24 cellular contexts compared by ENCODE assay signal in genomic region chr1:220321758-220322157, GRCh38. TPM values are rescaled to one million over a fixed set of nuclear protein-coding genes. Genes with fewer than 3 reads are reported as not detected.
DNase-seq lines count a peak whose midpoint lies in the region; ATAC-seq, FAIRE-seq and TF ChIP-seq lines count a peak whose summit lies in the region.
"Had no signal": no experiment of that assay in that cellular context is flagged by ENCODE, and none has a peak within 500 bp of the region (broad histone marks: within the 10 kb centered on the region; RNA-seq: fewer than 3 reads in every experiment).

No MANE protein-coding gene starts in this region.

- no peak overlapping the region for H3K4me3 ChIP-seq in A549
- no peak overlapping the region for H3K4me3 ChIP-seq in HCT116 (replicated peaks in 1 of 2; ENCODE audit: low read depth in 1 of 2, low read length in 2 of 2)
- no peak overlapping the region for H3K4me3 ChIP-seq in K562
- no peak overlapping the region for H3K4me3 ChIP-seq in heart right ventricle
- H3K4me3 ChIP-seq: PC-9, SJCRH30 had no signal

- H3K9me3 ChIP-seq in A549 (no peaks in the 10 kb centered on the region), HCT116 (ENCODE audit: control insufficient read depth in 1 of 2, insufficient read depth in 1 of 2, low read depth in 1 of 2, low read length in 2 of 2) (no peaks in the 10 kb centered on the region), K562 (replicated peaks; ENCODE audit: control insufficient read depth, insufficient read depth, low read depth, low read length) (no peaks in the 10 kb centered on the region), heart right ventricle (no peaks in the 10 kb centered on the region)
- H3K9me3 ChIP-seq: Caco-2, SJCRH30 had no signal

- BruUV-seq in HCT116 (replicated peaks; lab: Mats Ljungman, UMichigan) = no TSS peak
- no TSS peak for BruUV-seq in K562 (replicated peaks; lab: Mats Ljungman, UMichigan)

- DNase-seq in A549 (ENCODE audit: low read depth in 1 of 2, low spot score in 1 of 2) = peak in 1 of 2 experiments; percentile 35
- no peak for DNase-seq in HCT116 (ENCODE audit: low read depth, low spot score)
- DNase-seq in K562 (ENCODE audit: extremely low read depth in 1 of 4, low spot score in 3 of 4) = peak in 2 of 4 experiments; percentile 20 to 29
- DNase-seq in natural killer cell treated with Interleukin-12 subunit alpha and Interleukin-12 subunit beta and Interleukin-15 and Interleukin-18, amount 100 ng/mL, for 72 hours (ENCODE audit: low spot score) = no peak
- DNase-seq in nephron progenitor cell = no peak
- no peak for DNase-seq in heart right ventricle
- no peak for DNase-seq in NCI-H128 (lab: John Stamatoyannopoulos, UW; ENCODE audit: unreplicated experiment)
- DNase-seq: Caco-2; CD8-positive, alpha-beta T cell; DND-41; Karpas-422; NCI-H1105; NCI-H146; NCI-H1930; NCI-H446; NCI-H524 treated with DMSO at 0.1 percent for 48 hours; NCI-H774; PC-9; SJCRH30 had no signal

- POLR2A ChIA-PET in A549 (lab: Yijun Ruan, JAX) (no interaction called here), HCT116 (lab: Charles Lee) (no interaction called here), K562 (lab: Yijun Ruan, JAX) (no interaction called here)

- H3K9me1 ChIP-seq in K562 (ENCODE audit: control insufficient read depth, insufficient read depth, low read length) = no peaks in the 10 kb centered on the region

- H3K4me3 Mint-ChIP-seq in natural killer cell treated with Interleukin-12 subunit alpha and Interleukin-12 subunit beta and Interleukin-15 and Interleukin-18, amount 100 ng/mL, for 72 hours = no peak overlapping the region
- no peak overlapping the region for H3K4me3 Mint-ChIP-seq in nephron progenitor cell
- H3K4me3 Mint-ChIP-seq: CD8-positive, alpha-beta T cell had no signal

- H3K4me1 Mint-ChIP-seq in natural killer cell treated with Interleukin-12 subunit alpha and Interleukin-12 subunit beta and Interleukin-15 and Interleukin-18, amount 100 ng/mL, for 72 hours (ENCODE audit: low read depth in 2 of 2) = no peaks in the 10 kb centered on the region
- H3K4me1 Mint-ChIP-seq in nephron progenitor cell = no peaks in the 10 kb centered on the region

- TF ChIP-seq POLR2A in A549 (IDR thresholded peaks at IDR 0.05; ENCODE audit: low read length) (no peak), HCT116 (IDR thresholded peaks at IDR 0.05; ENCODE audit: borderline replicate concordance, extremely low read depth, insufficient read depth, insufficient read length) (no peak), K562 (conservative IDR thresholded peaks at IDR 0.05) (no peak)

- H3K9me2 ChIP-seq in HCT116 (ENCODE audit: insufficient read depth) = no peaks in the 10 kb centered on the region

- no peaks in the 10 kb centered on the region for H3K36me3 Mint-ChIP-seq in natural killer cell treated with Interleukin-12 subunit alpha and Interleukin-12 subunit beta and Interleukin-15 and Interleukin-18, amount 100 ng/mL, for 72 hours
- H3K36me3 Mint-ChIP-seq in nephron progenitor cell (ENCODE audit: low read depth) = no peaks in the 10 kb centered on the region
- H3K36me3 Mint-ChIP-seq: CD8-positive, alpha-beta T cell had no signal

- no peak overlapping the region for H3K4me2 ChIP-seq in A549
- H3K4me2 ChIP-seq in HCT116 (ENCODE audit: low read length) = no peak overlapping the region
- no peak overlapping the region for H3K4me2 ChIP-seq in K562 (ENCODE audit: insufficient read depth, low read length)
- H3K4me2 ChIP-seq: PC-9 had no signal

- TF ChIP-seq RAD21 in A549 (conservative IDR thresholded peaks at IDR 0.05 in 1 of 2, IDR thresholded peaks at IDR 0.05 in 1 of 2) (no peak), HCT116 (IDR thresholded peaks at IDR 0.05; ENCODE audit: low read depth) (0 out of 2 replicates have a peak, but pooled peaks have one; percentile 15), K562 (CRISPR knock-in tag; conservative IDR thresholded peaks at IDR 0.05 in 1 of 2, IDR thresholded peaks at IDR 0.05 in 1 of 2) (peak; percentile 28 to 70)

- H3K9ac ChIP-seq in HCT116 (ENCODE audit: low read length) (no peak overlapping the region), K562 (ENCODE audit: insufficient read depth in 1 of 2, low read depth in 2 of 2, low read length in 2 of 2) (no peak overlapping the region)

- no peak overlapping the region for H3K27ac Mint-ChIP-seq in natural killer cell treated with Interleukin-12 subunit alpha and Interleukin-12 subunit beta and Interleukin-15 and Interleukin-18, amount 100 ng/mL, for 72 hours
- no peak overlapping the region for H3K27ac Mint-ChIP-seq in nephron progenitor cell
- H3K27ac Mint-ChIP-seq: CD8-positive, alpha-beta T cell had no signal

- H3K36me3 ChIP-seq in HCT116 (ENCODE audit: control insufficient read depth in 1 of 2, insufficient read depth in 2 of 2, low read length in 2 of 2) (no peaks in the 10 kb centered on the region), K562 (ENCODE audit: control insufficient read depth, insufficient read depth, low read length) (no peaks in the 10 kb centered on the region), heart right ventricle (no peaks in the 10 kb centered on the region)
- H3K36me3 ChIP-seq: SJCRH30 had no signal

- peak; percentile 37 to 68; a peak in 3 of 6 replicates for ATAC-seq in A549
- ATAC-seq in HCT116 = no peak
- peak; percentile 81 for ATAC-seq in K562
- ATAC-seq in natural killer cell treated with Interleukin-12 subunit alpha and Interleukin-12 subunit beta and Interleukin-15 and Interleukin-18, amount 100 ng/mL, for 72 hours = peak; percentile 20 to 52
- no peak for ATAC-seq in heart right ventricle
- ATAC-seq: CD8-positive, alpha-beta T cell; Right ventricle myocardium inferior had no signal

- H3K27ac ChIP-seq in A549 = no peak overlapping the region
- no peak overlapping the region for H3K27ac ChIP-seq in HCT116 (ENCODE audit: low read depth, low read length)
- H3K27ac ChIP-seq in K562 (ENCODE audit: extremely low read depth, low read depth, low read length) = no peak overlapping the region
- H3K27ac ChIP-seq in heart right ventricle = no peak overlapping the region
- H3K27ac ChIP-seq: C4-2B, HL-60, PC-9, SJCRH30 had no signal

- WGBS in A549 (ENCODE audit: missing lambda C conversion rate) = 66% methylated on average over 6 of the region's 6 CpGs
- 1% methylated on average over 6 of the region's 6 CpGs for WGBS in K562 (ENCODE audit: insufficient coverage, low coverage, missing lambda C conversion rate)
- 91 to 92% methylated on average over 6 of the region's 6 CpGs for WGBS in heart right ventricle, 2 donors

- peaks cover 4 to 37% of the 10 kb centered on the region in 2 donors for H3K27me3 Mint-ChIP-seq in natural killer cell treated with Interleukin-12 subunit alpha and Interleukin-12 subunit beta and Interleukin-15 and Interleukin-18, amount 100 ng/mL, for 72 hours
- H3K27me3 Mint-ChIP-seq in nephron progenitor cell (ENCODE audit: low read depth, poor library complexity) = peaks cover 14% of the 10 kb centered on the region

- TF ChIP-seq CTCF in A549 (IDR thresholded peaks at IDR 0.05) = no peak
- no peak for TF ChIP-seq CTCF in HCT116 (IDR thresholded peaks at IDR 0.05 in 2 of 3, conservative IDR thresholded peaks at IDR 0.05 in 1 of 3; ENCODE audit: borderline replicate concordance in 1 of 3, insufficient read depth in 1 of 3, low read depth in 2 of 3, low read length in 2 of 3)
- peak; percentile 28 to 53 (median 32); a peak in 4 of 6 replicates for TF ChIP-seq CTCF in K562 (IDR thresholded peaks at IDR 0.05 in 2 of 3, conservative IDR thresholded peaks at IDR 0.05 in 1 of 3; ENCODE audit: insufficient read depth in 2 of 3, low read depth in 1 of 3, low read length in 3 of 3)
- TF ChIP-seq CTCF in nephron progenitor cell (IDR thresholded peaks at IDR 0.05) = no peak
- TF ChIP-seq CTCF in heart right ventricle (IDR thresholded peaks at IDR 0.05) = no peak

- in situ Hi-C loops in K562 (cut with MboI) = no loop called here

- FAIRE-seq in A549 (lab: Jason Lieb, UNC) (no peak), K562 (lab: Jason Lieb, UNC) (peak; percentile 32)
- FAIRE-seq: GM19239, H54 had no signal

- H4K20me1 ChIP-seq in HCT116 (ENCODE audit: insufficient read depth) (no peaks in the 10 kb centered on the region), K562 (replicated peaks; ENCODE audit: control insufficient read depth, insufficient read depth, low read length) (no peaks in the 10 kb centered on the region)

- no peaks in the 10 kb centered on the region for H3K79me2 ChIP-seq in HCT116 (ENCODE audit: insufficient read depth, low read length)
- no peaks in the 10 kb centered on the region for H3K79me2 ChIP-seq in K562 (ENCODE audit: control insufficient read depth, insufficient read depth, low read length)

- TF ChIP-seq EP300 in A549 (IDR thresholded peaks at IDR 0.05) (no peak), K562 (IDR thresholded peaks at IDR 0.05; ENCODE audit: low read length) (no peak)

- H2AFZ ChIP-seq in HCT116 (ENCODE audit: low read depth, low read length, poor library complexity, severe bottlenecking) (no peak overlapping the region), K562 (ENCODE audit: low read depth, low read length) (no peak overlapping the region)
- H2AFZ ChIP-seq: PC-9 had no signal

- RAD21 ChIA-PET in HCT116 (lab: Charles Lee; ENCODE audit: low non-redundant PET in 1 of 2, low total read pairs in 2 of 2, uncharacterized antibody in 2 of 2, unreplicated experiment in 2 of 2) = no interaction called here

- CTCF ChIA-PET in A549 (lab: Yijun Ruan, JAX) (no interaction called here), HCT116 (lab: Charles Lee) (no interaction called here), K562 (lab: Yijun Ruan, JAX; ENCODE audit: low intra/inter-chr PET ratio) (no interaction called here)

- H3K4me1 ChIP-seq in A549 (no peaks in the 10 kb centered on the region), HCT116 (ENCODE audit: control insufficient read depth in 1 of 2, insufficient read depth in 2 of 2, low read length in 2 of 2) (no peaks in the 10 kb centered on the region), K562 (replicated peaks in 1 of 2; ENCODE audit: control insufficient read depth in 2 of 2, insufficient read depth in 2 of 2, low read length in 2 of 2) (no peaks in the 10 kb centered on the region), heart right ventricle (peaks cover 0 to 20% (median 0%) of the 10 kb centered on the region in 9 donors)
- H3K4me1 ChIP-seq: Caco-2, SJCRH30 had no signal

- H3K9me3 Mint-ChIP-seq in natural killer cell treated with Interleukin-12 subunit alpha and Interleukin-12 subunit beta and Interleukin-15 and Interleukin-18, amount 100 ng/mL, for 72 hours = no peaks in the 10 kb centered on the region
- no peaks in the 10 kb centered on the region for H3K9me3 Mint-ChIP-seq in nephron progenitor cell
- H3K9me3 Mint-ChIP-seq: CD8-positive, alpha-beta T cell had no signal

- no peaks in the 10 kb centered on the region for H3K27me3 ChIP-seq in HCT116 (ENCODE audit: insufficient read depth, low read length)
- H3K27me3 ChIP-seq in K562 (ENCODE audit: control insufficient read depth in 2 of 2, insufficient read depth in 2 of 2, low read length in 2 of 2) = peaks cover 5 to 15% of the 10 kb centered on the region in 2 experiments; a peak in 3 of 5 replicates
- H3K27me3 ChIP-seq in heart right ventricle = no peaks in the 10 kb centered on the region
- H3K27me3 ChIP-seq: SJCRH30 had no signal

- intact Hi-C loops in HCT116 (cut with micrococcal nuclease) (no loop called here), K562 (cut with micrococcal nuclease) (loop anchor here (1.0 to 2.0 kb wide), 2 partner anchors 25 to 103 kb away; no protein-coding TSS in a partner anchor), heart right ventricle (cut with DNase I) (no loop called here)

RNA-seq across cellular contexts. Expression of gene RAB3GAP2, which starts 49.5 kb away (rescaled TPM):
- polyA plus RNA-seq in A549 (2011; rRNA removed) (42.8 and 43.1 TPM in 2 replicates), A549 (2017; fragmentation: RNase III; extraction: RNeasy Plus Mini Kit Qiagen cat#74134 plus additional on column Dnase treatment) (13.7 to 14.3 TPM (median 14.1 TPM) in 3 replicates), K562 (2011; rRNA removed) (46.1 and 69.1 TPM in 2 replicates), K562 (2014; fragmentation: Illumina TruSeq; extraction: Trizol) (28.1 and 32.2 TPM in 2 replicates), K562 (2014; fragmentation: Nextera tagmentation; extraction: Ambion mirVana) (10 to 100 TPM; 14.1 to 17.2 TPM), K562 (2014; rRNA removed) (19.1 and 23.2 TPM in 2 replicates), heart right ventricle (10 to 100 TPM in 1 of 2 donors, 1 to 10 TPM in 1; 5.7 to 10.8 TPM)
- polyA plus RNA-seq in A549 (2012; cell fraction: cytosol; rRNA removed) = 5.3 and 6.2 TPM in 2 replicates
- polyA plus RNA-seq in A549 (2012; cell fraction: nucleus; rRNA removed) = 7.8 and 13.0 TPM in 2 replicates
- 57.9 and 74.2 TPM in 2 replicates for polyA minus RNA-seq in A549 (2011; rRNA and poly(A)+ RNA removed)
- total RNA-seq in HCT116 (2021; ENCODE audit: unreplicated experiment) (32.5 TPM), K562 (2014; rRNA removed) (21.1 and 21.4 TPM in 2 replicates), K562 (2014; rRNA removed; fragmentation: Illumina TruSeq; extraction: Trizol) (39.5 and 40.1 TPM in 2 replicates), K562 (2015; rRNA removed; fragmentation: Illumina TruSeq; extraction: Trizol) (30.3 and 33.2 TPM in 2 replicates), K562 (2021) (48.7 and 50.0 TPM in 2 replicates), heart right ventricle (10 to 100 TPM; 21.9 to 35.8 (median 28.5) TPM)
- polyA plus RNA-seq in HCT116 (2012) = 16.2 and 16.7 TPM in 2 replicates
- total RNA-seq in K562 (2011; cell fraction: chromatin; rRNA removed; ENCODE audit: low replicate concordance) = 61.7 and 148 TPM in 2 replicates
- total RNA-seq in K562 (2011; cell fraction: nucleolus; rRNA removed) = 21.7 and 33.6 TPM in 2 replicates
- total RNA-seq in K562 (2011; cell fraction: nucleoplasm; rRNA removed) = 48.9 and 50.8 TPM in 2 replicates
- polyA plus RNA-seq in K562 (2011; cell fraction: cytosol; rRNA removed) = 21.1 and 29.2 TPM in 2 replicates
- polyA plus RNA-seq in K562 (2011; cell fraction: nucleus; rRNA removed) = 49.6 and 50.5 TPM in 2 replicates
- polyA plus RNA-seq in K562 (2012) = 25.3 and 31.0 TPM in 2 replicates
- polyA minus RNA-seq in K562 (2011; rRNA and poly(A)+ RNA removed) = 224 and 294 TPM in 2 replicates
- 23.4 and 60.6 TPM in 2 replicates for polyA minus RNA-seq in K562 (2011; cell fraction: cytosol; rRNA and poly(A)+ RNA removed)
- 26.7 and 41.5 TPM in 2 replicates for polyA minus RNA-seq in K562 (2011; cell fraction: nucleus; rRNA and poly(A)+ RNA removed)
- 10 to 100 TPM; 50.0 to 63.7 TPM for total RNA-seq in natural killer cell treated with Interleukin-12 subunit alpha and Interleukin-12 subunit beta and Interleukin-15 and Interleukin-18, amount 100 ng/mL, for 72 hours

Comparison
In these comparisons a context has a peak if more than half of its experiments do, and no peak if none do; other contexts are left out.
1. ATAC-seq: peak in A549 (2 of 2), K562 (single experiment) and natural killer cell treated with Interleukin-12 subunit alpha and Interleukin-12 subunit beta and Interleukin-15 and Interleukin-18, amount 100 ng/mL, for 72 hours (2 of 2); none in HCT116 (single experiment) and heart right ventricle (0 of 8).
2. CTCF ChIP-seq: peak in K562 (3 of 3); none in A549 (single experiment), HCT116 (0 of 3), nephron progenitor cell (single experiment) and heart right ventricle (0 of 9).
3. Of the 35 proteins assayed by ChIP-seq in both K562 and A549: peak only in K562: CTCF and RAD21; only in A549: none; in both: none; in neither: 33.